Comparison of ENCODE assay signal across 1 cellular context in the genomic region with DNA sequence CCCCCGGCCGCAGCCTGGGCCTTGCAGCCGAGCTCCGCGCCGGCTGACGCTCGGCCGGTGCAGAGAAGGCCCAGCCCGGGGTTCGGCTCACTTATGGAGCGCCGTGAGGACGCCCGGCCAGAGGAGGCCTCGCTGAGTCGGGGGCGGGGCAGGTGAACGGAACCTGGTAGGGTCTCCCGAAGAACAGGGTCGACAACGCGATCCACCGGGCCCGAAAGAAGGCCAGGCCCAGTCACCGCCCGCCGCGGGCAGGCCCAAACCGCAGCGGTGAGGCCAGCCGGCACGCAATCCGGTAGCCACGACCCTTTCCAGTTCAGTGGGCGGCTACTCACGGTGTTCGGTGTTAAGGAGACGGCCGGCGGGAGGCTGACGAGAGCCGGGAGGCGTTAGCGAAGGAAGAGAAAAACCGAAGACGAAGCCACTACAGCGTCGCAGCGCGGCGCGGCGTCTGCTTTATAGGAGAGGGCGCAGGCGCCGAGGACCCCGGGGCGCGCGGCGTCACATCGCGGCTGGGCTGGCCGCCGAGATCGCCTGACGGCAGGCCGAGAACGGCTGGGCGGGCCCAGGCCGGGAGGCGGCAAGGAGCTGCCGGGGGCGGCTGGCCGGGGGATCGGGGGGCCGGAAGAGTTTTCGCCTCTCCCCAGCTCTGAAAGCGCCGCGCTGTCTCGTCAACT.
TF ChIP-seq lines count a peak whose summit lies in the region.

Gene SKP1 (minus strand): TSS at position 428 of the 674 bp plus-strand sequence. CDS start 2,928 bp downstream, outside the sequence.

TF ChIP-seq in HepG2, 621 proteins besides CTCF, POLR2A, EP300 and RAD21 (continued from another document and continues in another):
- TF ChIP-seq, protein P1, sequence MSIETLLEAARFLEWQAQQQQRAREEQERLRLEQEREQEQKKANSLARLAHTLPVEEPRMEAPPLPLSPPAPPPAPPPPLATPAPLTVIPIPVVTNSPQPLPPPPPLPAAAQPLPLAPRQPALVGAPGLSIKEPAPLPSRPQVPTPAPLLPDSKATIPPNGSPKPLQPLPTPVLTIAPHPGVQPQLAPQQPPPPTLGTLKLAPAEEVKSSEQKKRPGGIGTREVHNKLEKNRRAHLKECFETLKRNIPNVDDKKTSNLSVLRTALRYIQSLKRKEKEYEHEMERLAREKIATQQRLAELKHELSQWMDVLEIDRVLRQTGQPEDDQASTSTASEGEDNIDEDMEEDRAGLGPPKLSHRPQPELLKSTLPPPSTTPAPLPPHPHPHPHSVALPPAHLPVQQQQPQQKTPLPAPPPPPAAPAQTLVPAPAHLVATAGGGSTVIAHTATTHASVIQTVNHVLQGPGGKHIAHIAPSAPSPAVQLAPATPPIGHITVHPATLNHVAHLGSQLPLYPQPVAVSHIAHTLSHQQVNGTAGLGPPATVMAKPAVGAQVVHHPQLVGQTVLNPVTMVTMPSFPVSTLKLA (IDR thresholded peaks at IDR 0.05): no peak
- TF ChIP-seq, protein P2, sequence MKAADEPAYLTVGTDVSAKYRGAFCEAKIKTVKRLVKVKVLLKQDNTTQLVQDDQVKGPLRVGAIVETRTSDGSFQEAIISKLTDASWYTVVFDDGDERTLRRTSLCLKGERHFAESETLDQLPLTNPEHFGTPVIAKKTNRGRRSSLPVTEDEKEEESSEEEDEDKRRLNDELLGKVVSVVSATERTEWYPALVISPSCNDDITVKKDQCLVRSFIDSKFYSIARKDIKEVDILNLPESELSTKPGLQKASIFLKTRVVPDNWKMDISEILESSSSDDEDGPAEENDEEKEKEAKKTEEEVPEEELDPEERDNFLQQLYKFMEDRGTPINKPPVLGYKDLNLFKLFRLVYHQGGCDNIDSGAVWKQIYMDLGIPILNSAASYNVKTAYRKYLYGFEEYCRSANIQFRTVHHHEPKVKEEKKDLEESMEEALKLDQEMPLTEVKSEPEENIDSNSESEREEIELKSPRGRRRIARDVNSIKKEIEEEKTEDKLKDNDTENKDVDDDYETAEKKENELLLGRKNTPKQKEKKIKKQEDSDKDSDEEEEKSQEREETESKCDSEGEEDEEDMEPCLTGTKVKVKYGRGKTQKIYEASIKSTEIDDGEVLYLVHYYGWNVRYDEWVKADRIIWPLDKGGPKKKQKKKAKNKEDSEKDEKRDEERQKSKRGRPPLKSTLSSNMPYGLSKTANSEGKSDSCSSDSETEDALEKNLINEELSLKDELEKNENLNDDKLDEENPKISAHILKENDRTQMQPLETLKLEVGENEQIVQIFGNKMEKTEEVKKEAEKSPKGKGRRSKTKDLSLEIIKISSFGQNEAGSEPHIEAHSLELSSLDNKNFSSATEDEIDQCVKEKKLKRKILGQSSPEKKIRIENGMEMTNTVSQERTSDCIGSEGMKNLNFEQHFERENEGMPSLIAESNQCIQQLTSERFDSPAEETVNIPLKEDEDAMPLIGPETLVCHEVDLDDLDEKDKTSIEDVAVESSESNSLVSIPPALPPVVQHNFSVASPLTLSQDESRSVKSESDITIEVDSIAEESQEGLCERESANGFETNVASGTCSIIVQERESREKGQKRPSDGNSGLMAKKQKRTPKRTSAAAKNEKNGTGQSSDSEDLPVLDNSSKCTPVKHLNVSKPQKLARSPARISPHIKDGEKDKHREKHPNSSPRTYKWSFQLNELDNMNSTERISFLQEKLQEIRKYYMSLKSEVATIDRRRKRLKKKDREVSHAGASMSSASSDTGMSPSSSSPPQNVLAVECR (CRISPR knock-in tag; IDR thresholded peaks at IDR 0.05; ENCODE audit: borderline replicate concordance): peak; percentile 97
- TF ChIP-seq, protein P3, sequence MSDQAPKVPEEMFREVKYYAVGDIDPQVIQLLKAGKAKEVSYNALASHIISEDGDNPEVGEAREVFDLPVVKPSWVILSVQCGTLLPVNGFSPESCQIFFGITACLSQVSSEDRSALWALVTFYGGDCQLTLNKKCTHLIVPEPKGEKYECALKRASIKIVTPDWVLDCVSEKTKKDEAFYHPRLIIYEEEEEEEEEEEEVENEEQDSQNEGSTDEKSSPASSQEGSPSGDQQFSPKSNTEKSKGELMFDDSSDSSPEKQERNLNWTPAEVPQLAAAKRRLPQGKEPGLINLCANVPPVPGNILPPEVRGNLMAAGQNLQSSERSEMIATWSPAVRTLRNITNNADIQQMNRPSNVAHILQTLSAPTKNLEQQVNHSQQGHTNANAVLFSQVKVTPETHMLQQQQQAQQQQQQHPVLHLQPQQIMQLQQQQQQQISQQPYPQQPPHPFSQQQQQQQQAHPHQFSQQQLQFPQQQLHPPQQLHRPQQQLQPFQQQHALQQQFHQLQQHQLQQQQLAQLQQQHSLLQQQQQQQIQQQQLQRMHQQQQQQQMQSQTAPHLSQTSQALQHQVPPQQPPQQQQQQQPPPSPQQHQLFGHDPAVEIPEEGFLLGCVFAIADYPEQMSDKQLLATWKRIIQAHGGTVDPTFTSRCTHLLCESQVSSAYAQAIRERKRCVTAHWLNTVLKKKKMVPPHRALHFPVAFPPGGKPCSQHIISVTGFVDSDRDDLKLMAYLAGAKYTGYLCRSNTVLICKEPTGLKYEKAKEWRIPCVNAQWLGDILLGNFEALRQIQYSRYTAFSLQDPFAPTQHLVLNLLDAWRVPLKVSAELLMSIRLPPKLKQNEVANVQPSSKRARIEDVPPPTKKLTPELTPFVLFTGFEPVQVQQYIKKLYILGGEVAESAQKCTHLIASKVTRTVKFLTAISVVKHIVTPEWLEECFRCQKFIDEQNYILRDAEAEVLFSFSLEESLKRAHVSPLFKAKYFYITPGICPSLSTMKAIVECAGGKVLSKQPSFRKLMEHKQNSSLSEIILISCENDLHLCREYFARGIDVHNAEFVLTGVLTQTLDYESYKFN (CRISPR knock-in tag; conservative IDR thresholded peaks at IDR 0.05): 0 out of 2 replicates have a peak, but pooled peaks have one; percentile 33
- TF ChIP-seq ZFYVE20 (CRISPR knock-in tag; IDR thresholded peaks at IDR 0.05; ENCODE audit: borderline replicate concordance, low read depth): no peak
- TF ChIP-seq BCLAF1 (IDR thresholded peaks at IDR 0.05): no peak
- no peak; the same call in 1 of the 2 replicates for TF ChIP-seq MEIS1 (CRISPR knock-in tag; IDR thresholded peaks at IDR 0.05; ENCODE audit: borderline replicate concordance)
- TF ChIP-seq CCAR2 (optimal IDR thresholded peaks at IDR 0.05; ENCODE audit: low read depth, low read length): no peak
- TF ChIP-seq FOXA3 (CRISPR knock-in tag; IDR thresholded peaks at IDR 0.05): no peak
- no peak for TF ChIP-seq CEBPB (IDR thresholded peaks at IDR 0.05; ENCODE audit: borderline replicate concordance, low read depth, low read length)
- TF ChIP-seq U2AF1 (optimal IDR thresholded peaks at IDR 0.05; ENCODE audit: low read depth, low read length): no peak
- peak; percentile 72; the same call in 1 of the 2 replicates for TF ChIP-seq ZNF264 (CRISPR knock-in tag; IDR thresholded peaks at IDR 0.05)
- TF ChIP-seq, protein P4, sequence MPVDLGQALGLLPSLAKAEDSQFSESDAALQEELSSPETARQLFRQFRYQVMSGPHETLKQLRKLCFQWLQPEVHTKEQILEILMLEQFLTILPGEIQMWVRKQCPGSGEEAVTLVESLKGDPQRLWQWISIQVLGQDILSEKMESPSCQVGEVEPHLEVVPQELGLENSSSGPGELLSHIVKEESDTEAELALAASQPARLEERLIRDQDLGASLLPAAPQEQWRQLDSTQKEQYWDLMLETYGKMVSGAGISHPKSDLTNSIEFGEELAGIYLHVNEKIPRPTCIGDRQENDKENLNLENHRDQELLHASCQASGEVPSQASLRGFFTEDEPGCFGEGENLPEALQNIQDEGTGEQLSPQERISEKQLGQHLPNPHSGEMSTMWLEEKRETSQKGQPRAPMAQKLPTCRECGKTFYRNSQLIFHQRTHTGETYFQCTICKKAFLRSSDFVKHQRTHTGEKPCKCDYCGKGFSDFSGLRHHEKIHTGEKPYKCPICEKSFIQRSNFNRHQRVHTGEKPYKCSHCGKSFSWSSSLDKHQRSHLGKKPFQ (CRISPR knock-in tag; IDR thresholded peaks at IDR 0.05; ENCODE audit: insufficient replicate concordance): no peak
- TF ChIP-seq ZNF446 (CRISPR knock-in tag; IDR thresholded peaks at IDR 0.05): 0 out of 2 replicates have a peak, but pooled peaks have one; percentile 68
- peak; percentile 89 for TF ChIP-seq SAP130 (CRISPR knock-in tag; IDR thresholded peaks at IDR 0.05; ENCODE audit: low read depth)
- peak; percentile 75; the same call in 1 of the 2 replicates for TF ChIP-seq MAX (IDR thresholded peaks at IDR 0.05)
- peak; percentile 70; the same call in 1 of the 2 replicates for TF ChIP-seq ZNF839 (CRISPR knock-in tag; IDR thresholded peaks at IDR 0.05; ENCODE audit: borderline replicate concordance)
- TF ChIP-seq AGO1 (IDR thresholded peaks at IDR 0.05; ENCODE audit: low read depth, low read length, poor library complexity, severe bottlenecking): peak; percentile 49
- TF ChIP-seq PATZ1 (CRISPR knock-in tag; IDR thresholded peaks at IDR 0.05): no peak
- no peak for TF ChIP-seq ZNF878 (CRISPR knock-in tag; IDR thresholded peaks at IDR 0.05)
- TF ChIP-seq THYN1 (CRISPR knock-in tag; IDR thresholded peaks at IDR 0.05; ENCODE audit: borderline replicate concordance, low read depth): no peak
- TF ChIP-seq SP2 (CRISPR knock-in tag; IDR thresholded peaks at IDR 0.05): no peak
- TF ChIP-seq RFX1 (IDR thresholded peaks at IDR 0.05): no peak
- TF ChIP-seq NFAT5 (CRISPR knock-in tag; IDR thresholded peaks at IDR 0.05): peak; percentile 64
- TF ChIP-seq SMYD3 (CRISPR knock-in tag; IDR thresholded peaks at IDR 0.05): peak; percentile 55; the same call in 1 of the 2 replicates
- TF ChIP-seq ZNF224 (CRISPR knock-in tag; IDR thresholded peaks at IDR 0.05): no peak
- 0 out of 2 replicates have a peak, but pooled peaks have one; percentile 57 for TF ChIP-seq ZSCAN12 (CRISPR knock-in tag; IDR thresholded peaks at IDR 0.05)
- peak; percentile 82; the same call in 1 of the 2 replicates for TF ChIP-seq GZF1 (CRISPR knock-in tag; IDR thresholded peaks at IDR 0.05)
- TF ChIP-seq ZNF670 (CRISPR knock-in tag; IDR thresholded peaks at IDR 0.05; ENCODE audit: borderline replicate concordance): peak; percentile 96; the same call in 1 of the 2 replicates
